Comparison of ENCODE assay signal across 10 cellular contexts in genomic region chr16:29793153-29793552, GRCh38. TPM values are rescaled to one million over a fixed set of nuclear protein-coding genes. Genes with fewer than 3 reads are reported as not detected.
"Had no signal": no experiment of that assay in that cellular context is flagged by ENCODE, and none has a peak within 500 bp of the region (broad histone marks: within the 10 kb centered on the region; RNA-seq: fewer than 3 reads in every experiment).

No MANE protein-coding gene starts in this region.

RNA-seq across cellular contexts. Expression of gene ZG16, which starts 15.1 kb away (rescaled TPM):
- total RNA-seq: activated naive CD4-positive, alpha-beta T cell treated with anti-CD3 and anti-CD28 coated beads for 36 hours; epithelial cell of proximal tubule; gastroesophageal sphincter; left lung; T-helper 1 cell treated with Interleukin-12 subunit alpha and Interleukin-12 subunit beta and Interleukin-4 antibody, amounts not matched to agents 30 ng/mL and 1 ng/mL, for 36 hours; temporal lobe; ureter had no signal
- polyA plus RNA-seq: keratinocyte, neural cell, ovary had no signal

RNA-seq across cellular contexts. Expression of gene PRRT2, which starts 18.8 kb away (rescaled TPM):
- polyA plus RNA-seq: keratinocyte had no signal
